In genomic region chr1:221439734-221440436, GRCh38 we compare ENCODE assay signal across 9 cellular contexts.
A peak's percentile ranks its signal among the peaks of the same experiment; 100 is the strongest.
DNase-seq lines count a peak whose midpoint lies in the region; ATAC-seq and TF ChIP-seq lines count a peak whose summit lies in the region.
"Had no signal": no experiment of that assay in that cellular context is flagged by ENCODE, and none has a peak within 500 bp of the region (broad histone marks: within the 10 kb centered on the region; RNA-seq: fewer than 3 reads in every experiment).

No MANE protein-coding gene starts in this region.

- intact Hi-C loops in posterior vena cava (cut with DNase I): loop anchor here (5.0 to 10.0 kb wide), 3 partner anchors 175 to 565 kb away; partner anchors contain the start of gene HLX (in 2 of the 2)

- no peak for TF ChIP-seq CTCF in fibroblast of villous mesenchyme (IDR thresholded peaks at IDR 0.05; ENCODE audit: insufficient read depth, low read depth, low read length)

- H3K4me3 ChIP-seq in fibroblast of villous mesenchyme (ENCODE audit: low read depth, low read length): no peak overlapping the region

- DNase-seq in activated T-cell treated with anti-CD3 and anti-CD28 coated beads for 24 hours (ENCODE audit: low read depth) (peak; percentile 44), fibroblast of villous mesenchyme (ENCODE audit: low read depth) (peak; percentile 98), HuH-7.5 (ENCODE audit: low spot score) (no peak), posterior vena cava (ENCODE audit: low spot score) (no peak)
- no peak for DNase-seq in activated T-cell treated with anti-CD3 and anti-CD28 coated beads, Interleukin-2, amount 50 U/mL, for 1 hour
- peak; percentile 12 for DNase-seq in activated CD4-positive, alpha-beta T cell treated with anti-CD3 and anti-CD28 coated beads, Interleukin-2, amount 50 U/mL, for 1 hour
- DNase-seq in stimulated activated CD4-positive, alpha-beta T cell treated with anti-CD3 and anti-CD28 coated beads, Interleukin-2, amount 100 ng/mL, for 4 hours (ENCODE audit: low read depth): peak; percentile 44
- DNase-seq: DND-41 had no signal

- no peak for ATAC-seq in HG02798 (IDR thresholded peaks at IDR 0.05; ENCODE audit: poor library complexity, unreplicated experiment)

Comparison
In these comparisons a context has a peak if more than half of its experiments do, and no peak if none do; other contexts are left out.
1. DNase-seq: peak in activated T-cell treated with anti-CD3 and anti-CD28 coated beads for 24 hours (single experiment), activated CD4-positive, alpha-beta T cell treated with anti-CD3 and anti-CD28 coated beads, Interleukin-2, amount 50 U/mL, for 1 hour (single experiment), fibroblast of villous mesenchyme (single experiment) and stimulated activated CD4-positive, alpha-beta T cell treated with anti-CD3 and anti-CD28 coated beads, Interleukin-2, amount 100 ng/mL, for 4 hours (single experiment); none in activated T-cell treated with anti-CD3 and anti-CD28 coated beads, Interleukin-2, amount 50 U/mL, for 1 hour (single experiment), HuH-7.5 (single experiment) and posterior vena cava (single experiment).